ENCODE assay signal across 36 cellular contexts in genomic region chr7:129199406-129199805, GRCh38. TPM values are rescaled to one million over a fixed set of nuclear protein-coding genes. Genes with fewer than 3 reads are reported as not detected.
"Had no signal": no experiment of that assay in that cellular context is flagged by ENCODE, and none has a peak within 500 bp of the region (broad histone marks: within the 10 kb centered on the region; RNA-seq: fewer than 3 reads in every experiment).

No MANE protein-coding gene starts in this region.

- H3K36me3 ChIP-seq: MG63 had no signal

- H3K9me3 ChIP-seq: MG63 had no signal

- DNase-seq: Karpas-422, Kasumi-1, MG63, MM.1S, MV-4-11, NCI-H1048, NCI-H1092, NCI-H1092 treated with DMSO at 0.1 percent for 48 hours, NCI-H1105, NCI-H1105 treated with DMSO at 0.1 percent for 48 hours, NCI-H1417, NCI-H1417 treated with DMSO at 0.1 percent for 48 hours, NCI-H1436, NCI-H1436 treated with DMSO at 0.1 percent for 48 hours, NCI-H146, NCI-H1694, NCI-H1694 treated with DMSO at 0.1 percent for 48 hours, NCI-H187, NCI-H187 treated with DMSO at 0.1 percent for 48 hours, NCI-H1930, NCI-H2029, NCI-H2029 treated with DMSO at 0.1 percent for 48 hours, NCI-H2081, NCI-H2081 treated with DMSO at 0.1 percent for 48 hours, NCI-H2107, NCI-H2171, NCI-H2171 treated with DMSO at 0.1 percent for 48 hours, NCI-H2227 treated with DMSO at 0.1 percent for 48 hours, NCI-H226, NCI-H345, NCI-H446, NCI-H446 treated with DMSO at 0.1 percent for 48 hours, NCI-H510A, NCI-H510A treated with DMSO at 0.1 percent for 48 hours, NCI-H524 had no signal

- H3K27me3 ChIP-seq: MG63 had no signal

- H3K4me3 ChIP-seq: MG63 had no signal

RNA-seq across cellular contexts. Expression of gene SMO, which starts 11.0 kb away (rescaled TPM):
- total RNA-seq: MCF 10A had no signal
